15 cellular contexts compared by ENCODE assay signal in genomic region chr1:185534806-185535205, GRCh38.
DNase-seq lines count a peak whose midpoint lies in the region; ATAC-seq and TF ChIP-seq lines count a peak whose summit lies in the region.
"Had no signal": no experiment of that assay in that cellular context is flagged by ENCODE, and none has a peak within 500 bp of the region (broad histone marks: within the 10 kb centered on the region; RNA-seq: fewer than 3 reads in every experiment).

No MANE protein-coding gene starts in this region.

- no peak overlapping the region for H2AFZ ChIP-seq in neural progenitor cell (replicated peaks)

- no peaks in the 10 kb centered on the region for H3K9me3 ChIP-seq in adrenal gland (replicated peaks in 1 of 3)
- no peaks in the 10 kb centered on the region for H3K9me3 ChIP-seq in neural progenitor cell (ENCODE audit: low read depth)

- intact Hi-C loops in adrenal gland (cut with DNase I), result no loop called here

- H3K4me1 ChIP-seq in adrenal gland (replicated peaks in 1 of 2), result no peaks in the 10 kb centered on the region
- H3K4me1 ChIP-seq in neural progenitor cell, result peaks cover 14% of the 10 kb centered on the region

- H3K36me3 ChIP-seq in adrenal gland (replicated peaks in 1 of 2), result no peaks in the 10 kb centered on the region
- no peaks in the 10 kb centered on the region for H3K36me3 ChIP-seq in neural progenitor cell

- 54 to 64% (median 57%) methylated on average over 7 of the region's 7 CpGs for WGBS in adrenal gland, 4 donors

- H3K4me1 Mint-ChIP-seq in neural progenitor cell, result no peaks in the 10 kb centered on the region
- H3K4me1 Mint-ChIP-seq in activated naive CD4-positive, alpha-beta T cell treated with anti-CD3 and anti-CD28 coated beads, Interleukin-2, amount 10 ng/mL, durations not matched to agents 7 days and 5 days, result peaks cover 12% of the 10 kb centered on the region

- H3K36me3 Mint-ChIP-seq in neural progenitor cell, result no peaks in the 10 kb centered on the region
- H3K36me3 Mint-ChIP-seq in activated naive CD4-positive, alpha-beta T cell treated with anti-CD3 and anti-CD28 coated beads, Interleukin-2, amount 10 ng/mL, durations not matched to agents 7 days and 5 days, result no peaks in the 10 kb centered on the region
- H3K36me3 Mint-ChIP-seq: activated naive CD8-positive, alpha-beta T cell; natural killer cell had no signal

- no peaks in the 10 kb centered on the region for H4K20me1 ChIP-seq in neural progenitor cell (ENCODE audit: low read depth)

- peaks cover 4% of the 10 kb centered on the region for H3K9me3 Mint-ChIP-seq in neural progenitor cell
- H3K9me3 Mint-ChIP-seq in activated naive CD4-positive, alpha-beta T cell treated with anti-CD3 and anti-CD28 coated beads, Interleukin-2, amount 10 ng/mL, durations not matched to agents 7 days and 5 days, result peaks cover 8% of the 10 kb centered on the region

- no peak overlapping the region for H3K4me2 ChIP-seq in neural progenitor cell

- H3K27ac Mint-ChIP-seq in neural progenitor cell, result no peak overlapping the region
- H3K27ac Mint-ChIP-seq in activated naive CD4-positive, alpha-beta T cell treated with anti-CD3 and anti-CD28 coated beads, Interleukin-2, amount 10 ng/mL, durations not matched to agents 7 days and 5 days, result no peak overlapping the region
- H3K27ac Mint-ChIP-seq: activated naive CD8-positive, alpha-beta T cell; endodermal cell; natural killer cell had no signal

- no peak overlapping the region for H3K4me3 Mint-ChIP-seq in neural progenitor cell
- H3K4me3 Mint-ChIP-seq in activated naive CD4-positive, alpha-beta T cell treated with anti-CD3 and anti-CD28 coated beads, Interleukin-2, amount 10 ng/mL, durations not matched to agents 7 days and 5 days, result no peak overlapping the region
- H3K4me3 Mint-ChIP-seq: activated naive CD8-positive, alpha-beta T cell; endodermal cell; natural killer cell had no signal

- H3K79me2 ChIP-seq in neural progenitor cell (ENCODE audit: low read depth), result no peaks in the 10 kb centered on the region

- H3K9ac ChIP-seq in neural progenitor cell, result no peak overlapping the region

- TF ChIP-seq POLR2A in adrenal gland (IDR thresholded peaks at IDR 0.05), result no peak

- ATAC-seq in GM21576 (IDR thresholded peaks at IDR 0.05; ENCODE audit: unreplicated experiment), result no peak
- ATAC-seq: natural killer cell had no signal

- H3K27me3 ChIP-seq in adrenal gland, result no peaks in the 10 kb centered on the region
- peaks cover 19% of the 10 kb centered on the region for H3K27me3 ChIP-seq in neural progenitor cell

- H3F3A ChIP-seq in neural progenitor cell (ENCODE audit: low read depth), result no peaks in the 10 kb centered on the region

- CTCF ChIA-PET in activated naive CD4-positive, alpha-beta T cell treated with anti-CD3 and anti-CD28 coated beads, Interleukin-2, amount 10 ng/mL, durations not matched to agents 7 days and 5 days (lab: Charles Lee), result no interaction called here

- DNase-seq in DMS153 treated with DMSO at 0.1 percent for 48 hours (lab: John Stamatoyannopoulos, UW; ENCODE audit: unreplicated experiment), result peak; percentile 100
- DNase-seq in NCI-H2029 (lab: John Stamatoyannopoulos, UW), result peak; percentile 93
- peak in 1 of 7 donors; percentile 17 for DNase-seq in adrenal gland
- DNase-seq in midbrain (lab: John Stamatoyannopoulos, UW), result peak; percentile 4
- no peak for DNase-seq in SKM-1 (lab: John Stamatoyannopoulos, UW; ENCODE audit: unreplicated experiment)
- DNase-seq in neural progenitor cell (ENCODE audit: low spot score), result no peak
- DNase-seq in activated naive CD4-positive, alpha-beta T cell treated with anti-CD3 and anti-CD28 coated beads, Interleukin-2, amount 10 ng/mL, durations not matched to agents 7 days and 5 days, result no peak
- DNase-seq: activated CD4-positive, alpha-beta T cell treated with anti-CD3 and anti-CD28 coated beads, Interleukin-2, amount 50 U/mL, for 1 hour; endodermal cell; natural killer cell; NCI-H1436; stimulated activated naive CD4-positive, alpha-beta T cell treated with Interleukin-2 at 50 U/mL for 16 hours had no signal

- H3K27ac ChIP-seq in adrenal gland (peak overlapping the region in 3 of 5 donors; percentile 18 to 39 (median 36)), neural progenitor cell (no peak overlapping the region)
- H3K27ac ChIP-seq: C4-2B had no signal

- no peak for TF ChIP-seq CTCF in adrenal gland (IDR thresholded peaks at IDR 0.05)
- no peak for TF ChIP-seq CTCF in neural progenitor cell (IDR thresholded peaks at IDR 0.05)

- peaks cover 7% of the 10 kb centered on the region for H3K27me3 Mint-ChIP-seq in neural progenitor cell (ENCODE audit: insufficient read depth, low read depth)
- H3K27me3 Mint-ChIP-seq in activated naive CD4-positive, alpha-beta T cell treated with anti-CD3 and anti-CD28 coated beads, Interleukin-2, amount 10 ng/mL, durations not matched to agents 7 days and 5 days, result peaks cover 4% of the 10 kb centered on the region
- H3K27me3 Mint-ChIP-seq: activated naive CD8-positive, alpha-beta T cell had no signal

- H3K4me3 ChIP-seq in adrenal gland (no peak overlapping the region), neural progenitor cell (no peak overlapping the region)

Comparison
In these comparisons a context has a peak if more than half of its experiments do, and no peak if none do; other contexts are left out.
1. DNase-seq: peak in DMS153 treated with DMSO at 0.1 percent for 48 hours (single experiment), NCI-H2029 (single experiment) and midbrain (single experiment); none in SKM-1 (single experiment), neural progenitor cell (single experiment) and activated naive CD4-positive, alpha-beta T cell treated with anti-CD3 and anti-CD28 coated beads, Interleukin-2, amount 10 ng/mL, durations not matched to agents 7 days and 5 days (single experiment).